ENCODE assay signal across 8 cellular contexts in the genomic region with DNA sequence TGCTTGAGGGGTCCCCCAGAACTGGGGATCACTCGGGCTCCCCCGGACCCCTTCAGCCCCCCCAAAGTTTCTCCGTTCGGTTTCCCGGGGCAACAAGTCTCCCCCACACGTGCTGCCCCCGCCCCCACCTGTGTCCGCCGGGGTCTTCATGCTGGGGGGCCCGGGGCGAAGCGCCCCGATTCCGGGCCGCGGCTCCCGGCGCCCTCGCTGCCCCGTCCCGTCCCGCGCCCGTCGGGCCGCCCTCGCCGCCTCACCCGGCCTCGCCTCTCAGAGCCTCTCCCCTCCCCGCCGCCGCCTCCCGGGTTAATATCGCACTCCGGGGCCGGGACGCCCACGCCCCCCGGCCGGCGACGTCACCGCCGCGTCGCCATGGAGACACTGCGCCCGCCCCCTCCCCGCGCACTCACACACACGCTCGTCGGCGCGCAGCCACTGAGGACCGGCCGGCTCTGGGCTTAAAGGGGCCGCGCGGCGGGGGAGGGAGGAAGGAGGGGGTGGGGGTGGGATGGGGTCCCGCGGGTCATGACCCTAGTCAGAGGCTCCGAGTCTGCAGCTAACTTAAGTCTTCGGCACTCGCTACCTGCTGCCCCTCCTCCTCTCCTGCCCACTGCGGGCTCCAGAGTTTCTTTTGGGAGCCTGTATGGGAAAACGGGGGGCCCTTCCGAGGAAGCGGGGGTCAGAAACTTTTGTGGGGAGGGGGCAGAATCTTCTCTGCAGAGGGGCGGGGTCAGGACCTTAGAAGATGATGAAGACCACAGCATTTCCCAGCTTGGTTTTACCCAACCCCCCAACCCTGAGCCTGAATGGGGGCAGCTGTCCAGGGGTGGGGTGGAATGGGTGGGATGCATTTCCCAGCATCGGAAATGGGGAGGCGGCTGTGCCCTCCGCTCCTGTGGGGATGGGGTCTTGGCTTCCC. TPM values are rescaled to one million over a fixed set of nuclear protein-coding genes. Genes with fewer than 3 reads are reported as not detected.
DNase-seq lines count a peak whose midpoint lies in the region; ATAC-seq and TF ChIP-seq lines count a peak whose summit lies in the region.

A gene (minus strand): TSS at position 279 of the 916 bp plus-strand sequence. CDS start 129 bp downstream, at position 150.

- H3K4me1 ChIP-seq in gastroesophageal sphincter: peaks cover 0 to 55% (median 34%) of the 10 kb centered on the region in 3 donors

- CTCF ChIA-PET in activated naive CD4-positive, alpha-beta T cell treated with anti-CD3 and anti-CD28 coated beads for 36 hours (lab: Charles Lee): interaction anchor here (0.8 kb wide), 1 partner anchor 24 kb away, joined by 3 read pairs; no protein-coding TSS in a partner anchor

- ATAC-seq in GM21825 (IDR thresholded peaks at IDR 0.05; ENCODE audit: unreplicated experiment) (peak; percentile 57), gastroesophageal sphincter (peak; percentile 84)

- peaks cover 34% of the 10 kb centered on the region for H3K36me3 ChIP-seq in MG63
- H3K36me3 ChIP-seq in gastroesophageal sphincter: no peaks in the 10 kb centered on the region

- peak; percentile 98 for TF ChIP-seq POLR2A in gastroesophageal sphincter (IDR thresholded peaks at IDR 0.05)

- H3K27ac ChIP-seq in gastroesophageal sphincter (peak within 1 kb of the TSS; percentile 95 to 98 (median 98)), substantia nigra (ENCODE audit: low read depth, low read length, poor library complexity, severe bottlenecking) (peak within 1 kb of the TSS; percentile 99)

- H3K4me3 ChIP-seq in MG63 (peak within 1 kb of the TSS; percentile 100), gastroesophageal sphincter (peak within 1 kb of the TSS; percentile 72 to 87)

- peaks cover 7% of the 10 kb centered on the region for H3K36me3 Mint-ChIP-seq in activated naive CD4-positive, alpha-beta T cell treated with anti-CD3 and anti-CD28 coated beads for 36 hours (ENCODE audit: low read depth)

- H3K27ac Mint-ChIP-seq in activated naive CD4-positive, alpha-beta T cell treated with anti-CD3 and anti-CD28 coated beads for 36 hours: peak within 1 kb of the TSS; percentile 78

- DNase-seq in DMS153 (lab: John Stamatoyannopoulos, UW) (peak; percentile 70), MG63 (peak; percentile 92), SK-MEL-5 (ENCODE audit: low read depth, low spot score) (peak; percentile 87), nucleus accumbens (lab: John Stamatoyannopoulos, UW) (peak; percentile 58 to 98 (median 91)), substantia nigra (lab: John Stamatoyannopoulos, UW) (peak; percentile 62 to 98 (median 92))
- peak; percentile 93 for DNase-seq in activated naive CD4-positive, alpha-beta T cell treated with anti-CD3 and anti-CD28 coated beads for 36 hours

- intact Hi-C loops in activated naive CD4-positive, alpha-beta T cell treated with anti-CD3 and anti-CD28 coated beads for 36 hours (cut with micrococcal nuclease): loop anchor here (1.0 kb wide), 5 partner anchors 11 to 123 kb away; a partner anchor contains a TSS

- no peaks in the 10 kb centered on the region for H3K27me3 Mint-ChIP-seq in activated naive CD4-positive, alpha-beta T cell treated with anti-CD3 and anti-CD28 coated beads for 36 hours (ENCODE audit: low read depth)

- in situ Hi-C loops in SK-MEL-5 (cut with HindIII; ENCODE audit: low pct_unique_long_range_greater_than_20kb, low sequenced_read_pairs): no loop called here

- H3K27me3 ChIP-seq in MG63: no peaks in the 10 kb centered on the region
- no peaks in the 10 kb centered on the region for H3K27me3 ChIP-seq in gastroesophageal sphincter

- H3K9me3 Mint-ChIP-seq in activated naive CD4-positive, alpha-beta T cell treated with anti-CD3 and anti-CD28 coated beads for 36 hours: no peaks in the 10 kb centered on the region

- no peak for TF ChIP-seq EP300 in gastroesophageal sphincter (IDR thresholded peaks at IDR 0.05)

- peaks cover 29% of the 10 kb centered on the region for H3K4me1 Mint-ChIP-seq in activated naive CD4-positive, alpha-beta T cell treated with anti-CD3 and anti-CD28 coated beads for 36 hours (ENCODE audit: low read depth)

- peak in 2 of 4 experiments; percentile 22 to 31 for TF ChIP-seq CTCF in gastroesophageal sphincter (IDR thresholded peaks at IDR 0.05)

- WGBS in gastroesophageal sphincter (ENCODE audit: low coverage in 1 of 2), 2 donors: 0% methylated on average over 3 of the region's 75 CpGs; no CpG with 5 or more reads in 1 of the 2 donors

- H3K4me3 Mint-ChIP-seq in activated naive CD4-positive, alpha-beta T cell treated with anti-CD3 and anti-CD28 coated beads for 36 hours: peak within 1 kb of the TSS; percentile 73

- no peaks in the 10 kb centered on the region for H3K9me3 ChIP-seq in MG63
- H3K9me3 ChIP-seq in gastroesophageal sphincter: no peaks in the 10 kb centered on the region

RNA-seq across cellular contexts. Expression of the gene that starts here (rescaled TPM):
- total RNA-seq in MG63 (2014; rRNA removed; shearing (Covaris generic); ENCODE audit: low replicate concordance): 78.3 and 168 TPM in 2 replicates
- 25.5 and 32.7 TPM in 2 replicates for total RNA-seq in SK-MEL-5 (2014; rRNA removed; shearing (Covaris generic))
- polyA plus RNA-seq in SK-MEL-5 (2015; cell fraction: cytosol; rRNA removed): 54.7 and 70.1 TPM in 2 replicates
- polyA plus RNA-seq in SK-MEL-5 (2015; cell fraction: nucleus; rRNA removed): 72.6 and 77.6 TPM in 2 replicates
- total RNA-seq in activated naive CD4-positive, alpha-beta T cell treated with anti-CD3 and anti-CD28 coated beads for 36 hours: 10 to 100 TPM; 52.4 to 55.6 TPM
- 10 to 100 TPM; 28.4 to 46.4 (median 39.9) TPM for total RNA-seq in gastroesophageal sphincter

Comparison
In these comparisons a context has a peak if more than half of its experiments do, and no peak if none do; other contexts are left out.
1. Peak in every context shown above with its lines: DNase-seq, ATAC-seq, H3K4me3 ChIP-seq and H3K27ac ChIP-seq.